ENCODE assay signal across 11 cellular contexts in genomic region chr10:129035052-129035805, GRCh38.
DNase-seq lines count a peak whose midpoint lies in the region; TF ChIP-seq lines count a peak whose summit lies in the region.
"Had no signal": no experiment of that assay in that cellular context is flagged by ENCODE, and none has a peak within 500 bp of the region (broad histone marks: within the 10 kb centered on the region; RNA-seq: fewer than 3 reads in every experiment).

No MANE protein-coding gene starts in this region.

- peaks cover 6% of the 10 kb centered on the region for H3K27me3 Mint-ChIP-seq in activated CD4-positive, alpha-beta memory T cell treated with anti-CD3 and anti-CD28 coated beads, Interleukin-2, amount 10 ng/mL, durations not matched to agents 7 days and 5 days
- peaks cover 12% of the 10 kb centered on the region for H3K27me3 Mint-ChIP-seq in neural progenitor cell (ENCODE audit: insufficient read depth, low read depth)

- 67 to 70% methylated on average over 24 of the region's 24 CpGs for WGBS in thyroid gland, 2 donors

- no peaks in the 10 kb centered on the region for H3K9me3 ChIP-seq in neural progenitor cell (ENCODE audit: low read depth)
- no peaks in the 10 kb centered on the region for H3K9me3 ChIP-seq in thyroid gland
- H3K9me3 ChIP-seq: body of pancreas had no signal

- H2AFZ ChIP-seq in neural progenitor cell (replicated peaks) = no peak overlapping the region

- peaks cover 42% of the 10 kb centered on the region for H3K27me3 ChIP-seq in neural progenitor cell
- no peaks in the 10 kb centered on the region for H3K27me3 ChIP-seq in thyroid gland

- peak; percentile 16 for DNase-seq in HK-2 (ENCODE audit: unreplicated experiment)
- peak; percentile 65 for DNase-seq in activated CD4-positive, alpha-beta memory T cell treated with anti-CD3 and anti-CD28 coated beads, Interleukin-2, amount 10 ng/mL, durations not matched to agents 7 days and 5 days
- peak; percentile 77 for DNase-seq in epithelial cell of proximal tubule (ENCODE audit: low read depth)
- DNase-seq in stimulated activated CD4-positive, alpha-beta T cell treated with anti-CD3 and anti-CD28 coated beads, Interleukin-4, amount 100 ng/mL, for 4 hours = peak; percentile 20 to 35
- no peak for DNase-seq in dedifferentiated amniotic fluid mesenchymal stem cell (ENCODE audit: extremely low spot score)
- DNase-seq in neural progenitor cell (ENCODE audit: low spot score) = no peak
- no peak for DNase-seq in NCI-H187 treated with DMSO at 0.1 percent for 48 hours (lab: John Stamatoyannopoulos, UW)
- no peak for DNase-seq in thyroid gland
- DNase-seq: foreskin fibroblast, NCI-H1436 had no signal

- H3K4me1 Mint-ChIP-seq in activated CD4-positive, alpha-beta memory T cell treated with anti-CD3 and anti-CD28 coated beads, Interleukin-2, amount 10 ng/mL, durations not matched to agents 7 days and 5 days = peaks cover 32% of the 10 kb centered on the region
- H3K4me1 Mint-ChIP-seq in neural progenitor cell = peaks cover 64% of the 10 kb centered on the region

- H3K4me3 ChIP-seq in epithelial cell of proximal tubule (ENCODE audit: low read depth, low read length) (peak overlapping the region; percentile 47), neural progenitor cell (no peak overlapping the region), thyroid gland (replicated peaks in 1 of 3) (no peak overlapping the region)
- H3K4me3 ChIP-seq: body of pancreas had no signal

- H3K4me3 Mint-ChIP-seq in activated CD4-positive, alpha-beta memory T cell treated with anti-CD3 and anti-CD28 coated beads, Interleukin-2, amount 10 ng/mL, durations not matched to agents 7 days and 5 days = peak overlapping the region; percentile 67
- no peak overlapping the region for H3K4me3 Mint-ChIP-seq in neural progenitor cell

- H3K4me2 ChIP-seq in neural progenitor cell = no peak overlapping the region

- H3K9me3 Mint-ChIP-seq in activated CD4-positive, alpha-beta memory T cell treated with anti-CD3 and anti-CD28 coated beads, Interleukin-2, amount 10 ng/mL, durations not matched to agents 7 days and 5 days = no peaks in the 10 kb centered on the region
- no peaks in the 10 kb centered on the region for H3K9me3 Mint-ChIP-seq in neural progenitor cell

- POLR2A ChIA-PET in activated CD4-positive, alpha-beta memory T cell treated with anti-CD3 and anti-CD28 coated beads, Interleukin-2, amount 10 ng/mL, durations not matched to agents 7 days and 5 days (lab: Charles Lee) = interaction anchor here (0.8 to 1.7 kb wide), 5 partner anchors 22 to 1075 kb away, joined by 3 to 8 read pairs (median 3); partner anchors contain the start of gene C10orf143

- H3K27ac Mint-ChIP-seq in activated CD4-positive, alpha-beta memory T cell treated with anti-CD3 and anti-CD28 coated beads, Interleukin-2, amount 10 ng/mL, durations not matched to agents 7 days and 5 days = peak overlapping the region; percentile 88
- no peak overlapping the region for H3K27ac Mint-ChIP-seq in neural progenitor cell

- H3K9ac ChIP-seq in neural progenitor cell = no peak overlapping the region

- TF ChIP-seq POLR2A in thyroid gland (IDR thresholded peaks at IDR 0.05) = no peak

- CTCF ChIA-PET in activated CD4-positive, alpha-beta memory T cell treated with anti-CD3 and anti-CD28 coated beads, Interleukin-2, amount 10 ng/mL, durations not matched to agents 7 days and 5 days (lab: Charles Lee) = interaction anchor here (0.7 to 1.8 kb wide), 6 partner anchors 9 to 1101 kb away, joined by 3 to 5 read pairs (median 3); partner anchors contain the start of gene GLRX3

- peaks cover 9% of the 10 kb centered on the region for H4K20me1 ChIP-seq in neural progenitor cell (ENCODE audit: low read depth)

- H3K4me1 ChIP-seq in neural progenitor cell (peaks cover 42% of the 10 kb centered on the region), thyroid gland (peaks cover 0 to 3% of the 10 kb centered on the region in 2 donors)

- intact Hi-C loops in thyroid gland (cut with DNase I) = no loop called here

- no peak overlapping the region for H3K27ac ChIP-seq in neural progenitor cell
- H3K27ac ChIP-seq in thyroid gland = no peak overlapping the region
- H3K27ac ChIP-seq: body of pancreas had no signal

- no peaks in the 10 kb centered on the region for H3K79me2 ChIP-seq in neural progenitor cell (ENCODE audit: low read depth)

- TF ChIP-seq CTCF in epithelial cell of proximal tubule (conservative IDR thresholded peaks at IDR 0.05; ENCODE audit: low read depth, low read length) (no peak), neural progenitor cell (IDR thresholded peaks at IDR 0.05) (no peak), thyroid gland (IDR thresholded peaks at IDR 0.05) (no peak)

- H3K36me3 Mint-ChIP-seq in activated CD4-positive, alpha-beta memory T cell treated with anti-CD3 and anti-CD28 coated beads, Interleukin-2, amount 10 ng/mL, durations not matched to agents 7 days and 5 days (ENCODE audit: low read depth) = no peaks in the 10 kb centered on the region
- no peaks in the 10 kb centered on the region for H3K36me3 Mint-ChIP-seq in neural progenitor cell

- H3F3A ChIP-seq in neural progenitor cell (ENCODE audit: low read depth) = no peaks in the 10 kb centered on the region

- H3K36me3 ChIP-seq in neural progenitor cell (no peaks in the 10 kb centered on the region), thyroid gland (no peaks in the 10 kb centered on the region)

Comparison
In these comparisons a context has a peak if more than half of its experiments do, and no peak if none do; other contexts are left out.
1. DNase-seq: peak in HK-2 (single experiment), activated CD4-positive, alpha-beta memory T cell treated with anti-CD3 and anti-CD28 coated beads, Interleukin-2, amount 10 ng/mL, durations not matched to agents 7 days and 5 days (single experiment), epithelial cell of proximal tubule (single experiment) and stimulated activated CD4-positive, alpha-beta T cell treated with anti-CD3 and anti-CD28 coated beads, Interleukin-4, amount 100 ng/mL, for 4 hours (2 of 2); none in dedifferentiated amniotic fluid mesenchymal stem cell (single experiment), neural progenitor cell (single experiment), NCI-H187 treated with DMSO at 0.1 percent for 48 hours (single experiment) and thyroid gland (0 of 2).